25 cellular contexts compared by ENCODE assay signal in genomic region chr20:60408435-60408834, GRCh38.
DNase-seq lines count a peak whose midpoint lies in the region; ATAC-seq and TF ChIP-seq lines count a peak whose summit lies in the region.
"Had no signal": no experiment of that assay in that cellular context is flagged by ENCODE, and none has a peak within 500 bp of the region (broad histone marks: within the 10 kb centered on the region; RNA-seq: fewer than 3 reads in every experiment).

No MANE protein-coding gene starts in this region.

- CTCF ChIA-PET in activated CD4-positive, alpha-beta T cell treated with anti-CD3 and anti-CD28 coated beads for 36 hours (lab: Charles Lee): no interaction called here

- H3K4me1 Mint-ChIP-seq in activated CD4-positive, alpha-beta T cell treated with anti-CD3 and anti-CD28 coated beads, Interleukin-2, amount 10 ng/mL, durations not matched to agents 24 days and 14 days: peaks cover 4% of the 10 kb centered on the region
- H3K4me1 Mint-ChIP-seq in activated CD4-positive, alpha-beta T cell treated with anti-CD3 and anti-CD28 coated beads for 36 hours: peaks cover under 1% of the 10 kb centered on the region
- H3K4me1 Mint-ChIP-seq in mesothelial cell of epicardium: no peaks in the 10 kb centered on the region
- H3K4me1 Mint-ChIP-seq: GM23338 had no signal

- H2AFZ ChIP-seq in KMS-11 (ENCODE audit: low read depth): no peak overlapping the region
- H2AFZ ChIP-seq: GM23338 had no signal

- intact Hi-C loops in activated CD4-positive, alpha-beta T cell treated with anti-CD3 and anti-CD28 coated beads, Interleukin-2, amount 10 ng/mL, durations not matched to agents 24 days and 14 days (cut with micrococcal nuclease): no loop called here
- intact Hi-C loops in activated CD4-positive, alpha-beta T cell treated with anti-CD3 and anti-CD28 coated beads for 36 hours (cut with DNase I, micrococcal nuclease): no loop called here

- POLR2A ChIA-PET in activated CD4-positive, alpha-beta T cell treated with anti-CD3 and anti-CD28 coated beads for 36 hours (lab: Charles Lee): no interaction called here

- H3K4me1 ChIP-seq in KMS-11 (ENCODE audit: low read depth, poor library complexity, severe bottlenecking): peaks cover 55% of the 10 kb centered on the region
- H3K4me1 ChIP-seq in foreskin keratinocyte: no peaks in the 10 kb centered on the region
- H3K4me1 ChIP-seq: Caco-2, HAP-1 had no signal

- peak; percentile 25 for DNase-seq in activated CD4-positive, alpha-beta T cell treated with anti-CD3 and anti-CD28 coated beads, Interleukin-2, amount 10 ng/mL, durations not matched to agents 24 days and 14 days
- DNase-seq in activated CD4-positive, alpha-beta T cell treated with anti-CD3 and anti-CD28 coated beads for 36 hours: no peak
- peak; percentile 4 to 6 for DNase-seq in foreskin keratinocyte
- no peak for DNase-seq in mesothelial cell of epicardium (ENCODE audit: low spot score in 2 of 2, unreplicated experiment in 2 of 2)
- no peak for DNase-seq in SHP77 (lab: John Stamatoyannopoulos, UW)
- no peak for DNase-seq in NOMO-1 (lab: John Stamatoyannopoulos, UW; ENCODE audit: unreplicated experiment in 2 of 2)
- DNase-seq: C1 segment of cervical spinal cord; Caco-2; CD4-positive, alpha-beta memory T cell; EL; GDM1; HFFc6; NCI-H1092 treated with DMSO at 0.1 percent for 48 hours; NCI-H1436; NCI-H1930; NCI-H2107; NCI-H526 treated with DMSO at 0.1 percent for 48 hours; SHP77 treated with DMSO at 0.1 percent for 48 hours had no signal

- no peaks in the 10 kb centered on the region for H3K27me3 ChIP-seq in KMS-11 (ENCODE audit: insufficient read depth, low read depth)
- no peaks in the 10 kb centered on the region for H3K27me3 ChIP-seq in foreskin keratinocyte

- H3K27ac ChIP-seq in KMS-11 (no peak overlapping the region), foreskin keratinocyte (no peak overlapping the region)
- H3K27ac ChIP-seq: RWPE1, SK-N-MC had no signal

- H3K9ac ChIP-seq in KMS-11: no peak overlapping the region

- H4K20me1 ChIP-seq in KMS-11 (ENCODE audit: insufficient read depth): no peaks in the 10 kb centered on the region

- no peaks in the 10 kb centered on the region for H3K27me3 Mint-ChIP-seq in activated CD4-positive, alpha-beta T cell treated with anti-CD3 and anti-CD28 coated beads, Interleukin-2, amount 10 ng/mL, durations not matched to agents 24 days and 14 days
- H3K27me3 Mint-ChIP-seq in activated CD4-positive, alpha-beta T cell treated with anti-CD3 and anti-CD28 coated beads for 36 hours: no peaks in the 10 kb centered on the region
- no peaks in the 10 kb centered on the region for H3K27me3 Mint-ChIP-seq in mesothelial cell of epicardium (ENCODE audit: low read depth)

- no peak overlapping the region for H3K4me3 ChIP-seq in KMS-11 (IDR thresholded peaks at IDR 0.05; ENCODE audit: insufficient read depth, low read depth, low read length)
- H3K4me3 ChIP-seq: GM12878, GM23338, HAP-1, SK-N-MC had no signal

- H3K79me2 ChIP-seq in KMS-11 (ENCODE audit: insufficient read depth, low read depth): no peaks in the 10 kb centered on the region

- H3K4me3 Mint-ChIP-seq in activated CD4-positive, alpha-beta T cell treated with anti-CD3 and anti-CD28 coated beads, Interleukin-2, amount 10 ng/mL, durations not matched to agents 24 days and 14 days: no peak overlapping the region
- H3K4me3 Mint-ChIP-seq in activated CD4-positive, alpha-beta T cell treated with anti-CD3 and anti-CD28 coated beads for 36 hours: no peak overlapping the region
- no peak overlapping the region for H3K4me3 Mint-ChIP-seq in mesothelial cell of epicardium
- H3K4me3 Mint-ChIP-seq: CD4-positive, alpha-beta memory T cell; GM23338; HFFc6 had no signal

- H3K27ac Mint-ChIP-seq in activated CD4-positive, alpha-beta T cell treated with anti-CD3 and anti-CD28 coated beads, Interleukin-2, amount 10 ng/mL, durations not matched to agents 24 days and 14 days: no peak overlapping the region
- no peak overlapping the region for H3K27ac Mint-ChIP-seq in activated CD4-positive, alpha-beta T cell treated with anti-CD3 and anti-CD28 coated beads for 36 hours
- H3K27ac Mint-ChIP-seq in mesothelial cell of epicardium: no peak overlapping the region
- H3K27ac Mint-ChIP-seq: CD4-positive, alpha-beta memory T cell; GM23338; HFFc6 had no signal

- no peaks in the 10 kb centered on the region for H3K36me3 Mint-ChIP-seq in activated CD4-positive, alpha-beta T cell treated with anti-CD3 and anti-CD28 coated beads, Interleukin-2, amount 10 ng/mL, durations not matched to agents 24 days and 14 days (ENCODE audit: low read depth)
- H3K36me3 Mint-ChIP-seq in activated CD4-positive, alpha-beta T cell treated with anti-CD3 and anti-CD28 coated beads for 36 hours (ENCODE audit: low read depth): no peaks in the 10 kb centered on the region
- no peaks in the 10 kb centered on the region for H3K36me3 Mint-ChIP-seq in mesothelial cell of epicardium
- H3K36me3 Mint-ChIP-seq: CD4-positive, alpha-beta memory T cell had no signal

- peaks cover 10% of the 10 kb centered on the region for H3K9me3 Mint-ChIP-seq in activated CD4-positive, alpha-beta T cell treated with anti-CD3 and anti-CD28 coated beads, Interleukin-2, amount 10 ng/mL, durations not matched to agents 24 days and 14 days
- peaks cover 4% of the 10 kb centered on the region for H3K9me3 Mint-ChIP-seq in activated CD4-positive, alpha-beta T cell treated with anti-CD3 and anti-CD28 coated beads for 36 hours (ENCODE audit: low read depth)
- H3K9me3 Mint-ChIP-seq in mesothelial cell of epicardium: peaks cover 14% of the 10 kb centered on the region

- no peak for ATAC-seq in activated CD4-positive, alpha-beta T cell treated with anti-CD3 and anti-CD28 coated beads for 36 hours
- ATAC-seq in foreskin keratinocyte: no peak
- ATAC-seq: GM12878, GM23338, Panc1 had no signal

- TF ChIP-seq CTCF in KMS-11 (conservative IDR thresholded peaks at IDR 0.05; ENCODE audit: low read depth, low read length): no peak
- no peak for TF ChIP-seq CTCF in foreskin keratinocyte (conservative IDR thresholded peaks at IDR 0.05)
- no peak for TF ChIP-seq CTCF in mesothelial cell of epicardium (IDR thresholded peaks at IDR 0.05; ENCODE audit: unreplicated experiment)

- H3K4me2 ChIP-seq in KMS-11: peak overlapping the region; percentile 22
- H3K4me2 ChIP-seq: GM23338 had no signal

- H3K36me3 ChIP-seq in KMS-11 (ENCODE audit: insufficient read depth): no peaks in the 10 kb centered on the region
- H3K36me3 ChIP-seq: HAP-1 had no signal

Comparison
In these comparisons a context has a peak if more than half of its experiments do, and no peak if none do; other contexts are left out.
1. DNase-seq: peak in activated CD4-positive, alpha-beta T cell treated with anti-CD3 and anti-CD28 coated beads, Interleukin-2, amount 10 ng/mL, durations not matched to agents 24 days and 14 days (single experiment) and foreskin keratinocyte (2 of 2); none in activated CD4-positive, alpha-beta T cell treated with anti-CD3 and anti-CD28 coated beads for 36 hours (single experiment), mesothelial cell of epicardium (0 of 2), SHP77 (0 of 2) and NOMO-1 (0 of 2).